In genomic region chr17:37478187-37478586, GRCh38 we compare ENCODE assay signal across 1 cellular context.
TF ChIP-seq lines count a peak whose summit lies in the region.

No MANE protein-coding gene starts in this region.

TF ChIP-seq in GM23338, 12 proteins besides CTCF, POLR2A, EP300 and RAD21 (continued from another document):
- TF ChIP-seq ZNF462 (CRISPR knock-in tag; IDR thresholded peaks at IDR 0.05) (no peak), ZNF114 (CRISPR knock-in tag; IDR thresholded peaks at IDR 0.05) (no peak), REST (IDR thresholded peaks at IDR 0.05; ENCODE audit: unreplicated experiment) (no peak), NANOG (IDR thresholded peaks at IDR 0.05; ENCODE audit: borderline replicate concordance) (no peak)
TF ChIP-seq in GM23338: peak in this region for 0.
